ENCODE assay signal across 10 cellular contexts in the genomic region with DNA sequence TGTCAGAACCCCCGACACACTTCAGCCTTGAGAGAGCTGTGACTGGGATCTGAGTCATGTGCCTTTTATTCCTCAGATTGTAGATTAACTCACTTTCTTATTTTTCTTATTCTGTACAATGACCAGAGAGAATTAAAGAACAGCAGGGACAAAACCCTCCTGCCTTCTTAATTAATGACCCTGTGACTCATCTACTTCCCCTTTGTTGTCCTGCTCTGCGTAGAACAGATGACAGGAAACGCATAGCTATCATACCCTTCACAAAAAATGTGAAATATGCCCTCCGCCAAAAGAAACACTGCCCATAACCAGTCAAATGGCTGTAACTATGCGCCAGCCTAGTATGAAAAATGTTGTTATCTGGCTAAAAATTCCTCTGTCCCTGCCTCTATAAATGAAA. TPM values are rescaled to one million over a fixed set of nuclear protein-coding genes. Genes with fewer than 3 reads are reported as not detected.
DNase-seq lines count a peak whose midpoint lies in the region; ATAC-seq and TF ChIP-seq lines count a peak whose summit lies in the region.
"Had no signal": no experiment of that assay in that cellular context is flagged by ENCODE, and none has a peak within 500 bp of the region (broad histone marks: within the 10 kb centered on the region; RNA-seq: fewer than 3 reads in every experiment).

No MANE protein-coding gene starts in this region.

- peak overlapping the region; percentile 38 for H3K4me3 ChIP-seq in thoracic aorta

- H3K36me3 ChIP-seq in thoracic aorta, result no peaks in the 10 kb centered on the region

- POLR2A ChIA-PET in activated CD4-positive, alpha-beta T cell treated with anti-CD3 and anti-CD28 coated beads for 36 hours (lab: Charles Lee), result no interaction called here

- H3K4me1 Mint-ChIP-seq in effector memory CD8-positive, alpha-beta T cell (ENCODE audit: low read depth in 2 of 2), result peaks cover 0 to 3% of the 10 kb centered on the region in 2 donors
- H3K4me1 Mint-ChIP-seq in activated CD4-positive, alpha-beta T cell treated with anti-CD3 and anti-CD28 coated beads for 36 hours, result no peaks in the 10 kb centered on the region

- no peaks in the 10 kb centered on the region for H3K36me3 Mint-ChIP-seq in effector memory CD8-positive, alpha-beta T cell (ENCODE audit: insufficient read depth)
- H3K36me3 Mint-ChIP-seq in activated CD4-positive, alpha-beta T cell treated with anti-CD3 and anti-CD28 coated beads for 36 hours (ENCODE audit: low read depth), result no peaks in the 10 kb centered on the region

- no peak overlapping the region for H3K27ac Mint-ChIP-seq in effector memory CD8-positive, alpha-beta T cell
- H3K27ac Mint-ChIP-seq in activated CD4-positive, alpha-beta T cell treated with anti-CD3 and anti-CD28 coated beads for 36 hours, result no peak overlapping the region

- CTCF ChIA-PET in activated CD4-positive, alpha-beta T cell treated with anti-CD3 and anti-CD28 coated beads for 36 hours (lab: Charles Lee), result interaction anchor here (0.9 to 5.5 kb wide), 3 partner anchors 10 to 209 kb away, joined by 3 to 103 read pairs (median 4); no protein-coding TSS in a partner anchor

- no peaks in the 10 kb centered on the region for H3K27me3 ChIP-seq in thoracic aorta (replicated peaks; ENCODE audit: insufficient read depth)

- no peaks in the 10 kb centered on the region for H3K9me3 Mint-ChIP-seq in effector memory CD8-positive, alpha-beta T cell
- no peaks in the 10 kb centered on the region for H3K9me3 Mint-ChIP-seq in activated CD4-positive, alpha-beta T cell treated with anti-CD3 and anti-CD28 coated beads for 36 hours (ENCODE audit: low read depth)

- DNase-seq in DMS153 treated with DMSO at 0.1 percent for 48 hours (lab: John Stamatoyannopoulos, UW; ENCODE audit: unreplicated experiment) (peak; percentile 15), DMS153 (lab: John Stamatoyannopoulos, UW) (no peak), SW 1271 (lab: John Stamatoyannopoulos, UW) (peak; percentile 75 to 97), germinal center (ENCODE audit: low spot score) (peak; percentile 64), thoracic aorta (ENCODE audit: low spot score) (no peak)
- DNase-seq in effector memory CD8-positive, alpha-beta T cell, result no peak
- DNase-seq in activated CD4-positive, alpha-beta T cell treated with anti-CD3 and anti-CD28 coated beads for 36 hours, result no peak
- DNase-seq in stimulated activated CD4-positive, alpha-beta T cell treated with anti-CD3 and anti-CD28 coated beads, Interleukin-4, amount 100 ng/mL, for 4 hours, result no peak
- DNase-seq: activated effector memory CD4-positive, alpha-beta T cell treated with anti-CD3 and anti-CD28 coated beads, Interleukin-2, amount 50 U/mL, for 16 hours had no signal

- peak; percentile 82 for ATAC-seq in thoracic aorta (ENCODE audit: insufficient number of reproducible peaks, low FRiP score, low read depth)
- no peak for ATAC-seq in effector memory CD8-positive, alpha-beta T cell (replicated peaks)
- no peak for ATAC-seq in activated CD4-positive, alpha-beta T cell treated with anti-CD3 and anti-CD28 coated beads for 36 hours

- no peak overlapping the region for H3K4me3 Mint-ChIP-seq in effector memory CD8-positive, alpha-beta T cell
- H3K4me3 Mint-ChIP-seq in activated CD4-positive, alpha-beta T cell treated with anti-CD3 and anti-CD28 coated beads for 36 hours, result no peak overlapping the region

- H3K27me3 Mint-ChIP-seq in effector memory CD8-positive, alpha-beta T cell, result peaks cover 12 to 57% of the 10 kb centered on the region in 2 donors
- peaks cover 6% of the 10 kb centered on the region for H3K27me3 Mint-ChIP-seq in activated CD4-positive, alpha-beta T cell treated with anti-CD3 and anti-CD28 coated beads for 36 hours

- intact Hi-C loops in activated CD4-positive, alpha-beta T cell treated with anti-CD3 and anti-CD28 coated beads for 36 hours (cut with DNase I, micrococcal nuclease), result loop anchor here in 1 of 2 experiments (5.0 kb wide), 1 partner anchor 209 kb away; no protein-coding TSS in a partner anchor

- peak overlapping the region; percentile 72 to 81 for H3K27ac ChIP-seq in thoracic aorta
- H3K27ac ChIP-seq: 22Rv1 had no signal

- no peaks in the 10 kb centered on the region for H3K9me3 ChIP-seq in thoracic aorta

- TF ChIP-seq CTCF in thoracic aorta (IDR thresholded peaks at IDR 0.05), result no peak

- peaks cover 9 to 19% of the 10 kb centered on the region in 2 donors for H3K4me1 ChIP-seq in thoracic aorta (ENCODE audit: control insufficient read depth in 1 of 2, low read depth in 2 of 2)

RNA-seq across cellular contexts. Expression of a gene that starts 9.1 kb away (rescaled TPM):
- 1 to 10 TPM in 1 of 2 donors, under 1 TPM in 1; 0.27 to 2.3 TPM for total RNA-seq in thoracic aorta
- total RNA-seq in activated CD4-positive, alpha-beta T cell treated with anti-CD3 and anti-CD28 coated beads for 36 hours, result under 1 TPM in 1 of 2 experiments, not detected in 1; 0.05 TPM

Comparison
In these comparisons a context has a peak if more than half of its experiments do, and no peak if none do; other contexts are left out.
1. DNase-seq: peak in DMS153 treated with DMSO at 0.1 percent for 48 hours (single experiment), SW 1271 (2 of 2) and germinal center (single experiment); none in DMS153 (single experiment), thoracic aorta (single experiment), effector memory CD8-positive, alpha-beta T cell (0 of 3), activated CD4-positive, alpha-beta T cell treated with anti-CD3 and anti-CD28 coated beads for 36 hours (single experiment) and stimulated activated CD4-positive, alpha-beta T cell treated with anti-CD3 and anti-CD28 coated beads, Interleukin-4, amount 100 ng/mL, for 4 hours (0 of 2).